Comparison of ENCODE assay signal across 19 cellular contexts in the genomic region with DNA sequence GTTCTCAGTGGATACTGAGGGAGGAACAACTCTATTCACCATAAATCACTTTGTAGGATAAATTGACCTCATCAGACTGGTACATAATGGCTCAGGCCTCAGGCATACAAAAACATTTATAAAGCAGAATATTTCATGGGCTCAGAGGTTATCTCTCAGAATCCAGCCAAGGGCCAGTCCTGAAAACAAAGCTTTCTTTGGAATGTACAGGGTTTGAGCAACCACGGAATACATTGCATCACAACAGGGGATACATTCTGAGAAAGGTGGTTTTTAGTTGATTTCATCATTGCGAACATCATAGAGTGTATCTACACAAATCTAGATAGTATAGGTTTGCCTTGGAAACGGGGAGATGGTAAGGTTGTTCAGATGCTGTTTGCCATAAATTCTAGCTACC.
"Had no signal": no experiment of that assay in that cellular context is flagged by ENCODE, and none has a peak within 500 bp of the region (broad histone marks: within the 10 kb centered on the region; RNA-seq: fewer than 3 reads in every experiment).

No MANE protein-coding gene starts in this region.

- H3K27me3 ChIP-seq: ascending aorta, neutrophil, spleen, tibial nerve had no signal

- DNase-seq: activated CD4-positive, alpha-beta T cell treated with anti-CD3 and anti-CD28 coated beads, Interleukin-2, amount 50 U/mL, for 48 hours; activated CD8-positive, alpha-beta memory T cell treated with anti-CD3 and anti-CD28 coated beads, Interleukin-2, amount 10 ng/mL, durations not matched to agents 7 days and 5 days; activated gamma-delta T cell treated with Interleukin-2 at 50 U/mL for 16 hours; activated naive CD8-positive, alpha-beta T cell treated with anti-CD3 and anti-CD28 coated beads for 36 hours; activated T-cell treated with anti-CD3 and anti-CD28 coated beads, Interleukin-2, amount 50 U/mL, for 48 hours; caudate nucleus; effector memory CD4-positive, alpha-beta T cell; immature natural killer cell; left colon; naive B cell; right cardiac atrium; spleen; stimulated activated CD4-positive, alpha-beta T cell treated with anti-CD3 and anti-CD28 coated beads, Interleukin-1b, Interleukin-23, amount 100 ng/mL, for 48 hours had no signal

- H3K27ac Mint-ChIP-seq: activated naive CD8-positive, alpha-beta T cell treated with anti-CD3 and anti-CD28 coated beads for 36 hours; stimulated activated memory B cell treated with anti-CD40 and anti-IgM and Interleukin-4, amounts not matched to agents 10 μg/mL and 1 μg/mL and 100 μg/mL, for 72 hours; T-helper 1 cell treated with Interleukin-12 subunit alpha and Interleukin-12 subunit beta and Interleukin-4 antibody, amounts not matched to agents 30 μg/mL and 1 μg/mL, for 36 hours had no signal

- H3K27me3 Mint-ChIP-seq: activated CD8-positive, alpha-beta memory T cell treated with anti-CD3 and anti-CD28 coated beads, Interleukin-2, amount 10 ng/mL, durations not matched to agents 7 days and 5 days; activated naive CD8-positive, alpha-beta T cell treated with anti-CD3 and anti-CD28 coated beads for 36 hours; naive B cell; stimulated activated memory B cell treated with anti-CD40 and anti-IgM and Interleukin-4, amounts not matched to agents 10 μg/mL and 1 μg/mL and 100 μg/mL, for 72 hours had no signal

- H3K4me3 Mint-ChIP-seq: activated naive CD8-positive, alpha-beta T cell treated with anti-CD3 and anti-CD28 coated beads for 36 hours; naive B cell; stimulated activated memory B cell treated with anti-CD40 and anti-IgM and Interleukin-4, amounts not matched to agents 10 μg/mL and 1 μg/mL and 100 μg/mL, for 72 hours; T-helper 1 cell treated with Interleukin-12 subunit alpha and Interleukin-12 subunit beta and Interleukin-4 antibody, amounts not matched to agents 30 μg/mL and 1 μg/mL, for 36 hours had no signal

- H3K9me3 ChIP-seq: ascending aorta, neutrophil, spleen, tibial nerve had no signal

- H3K9me3 Mint-ChIP-seq: activated naive CD8-positive, alpha-beta T cell treated with anti-CD3 and anti-CD28 coated beads for 36 hours; immature natural killer cell; naive B cell; stimulated activated memory B cell treated with anti-CD40 and anti-IgM and Interleukin-4, amounts not matched to agents 10 μg/mL and 1 μg/mL and 100 μg/mL, for 72 hours; T-helper 1 cell treated with Interleukin-12 subunit alpha and Interleukin-12 subunit beta and Interleukin-4 antibody, amounts not matched to agents 30 μg/mL and 1 μg/mL, for 36 hours had no signal

- H3K4me3 ChIP-seq: ascending aorta, lung, spleen, tibial nerve had no signal

- H3K4me1 ChIP-seq: ascending aorta, spleen, tibial nerve had no signal

- H3K27ac ChIP-seq: ascending aorta, neutrophil, spleen, tibial nerve had no signal

- H3K36me3 Mint-ChIP-seq: naive B cell had no signal

- H3K4me1 Mint-ChIP-seq: stimulated activated memory B cell treated with anti-CD40 and anti-IgM and Interleukin-4, amounts not matched to agents 10 μg/mL and 1 μg/mL and 100 μg/mL, for 72 hours had no signal
